ENCODE assay signal across 8 cellular contexts in genomic region chr6:31680841-31681671, GRCh38. TPM values are rescaled to one million over a fixed set of nuclear protein-coding genes. Genes with fewer than 3 reads are reported as not detected.
DNase-seq lines count a peak whose midpoint lies in the region; ATAC-seq, FAIRE-seq and TF ChIP-seq lines count a peak whose summit lies in the region.

Gene LY6G5C (minus strand): TSS chr6:31681067. CDS start chr6:31680373, 694 bp downstream.

- H3K27me3 ChIP-seq in CD4-positive, alpha-beta T cell (ENCODE audit: control insufficient read depth, insufficient read depth, low read length): no peaks in the 10 kb centered on the region
- H3K27me3 ChIP-seq in HepG2 (ENCODE audit: control insufficient read depth in 1 of 2, insufficient read depth in 2 of 2, low read length in 2 of 2): no peaks in the 10 kb centered on the region

- no peaks in the 10 kb centered on the region for H3K27me3 Mint-ChIP-seq in CD4-positive, alpha-beta T cell
- peaks cover 1% of the 10 kb centered on the region; the same call in 1 of the 2 replicates for H3K27me3 Mint-ChIP-seq in HFFc6 (ENCODE audit: insufficient read depth)

- peak within 1 kb of the TSS; percentile 63 for H3K4me2 ChIP-seq in HepG2 (ENCODE audit: low read depth, low read length)

- H3K9me3 Mint-ChIP-seq in CD4-positive, alpha-beta T cell: no peaks in the 10 kb centered on the region
- no peaks in the 10 kb centered on the region for H3K9me3 Mint-ChIP-seq in HFFc6

- H3K4me1 Mint-ChIP-seq in CD4-positive, alpha-beta T cell (ENCODE audit: low read depth): peaks cover 19% of the 10 kb centered on the region
- peaks cover 17% of the 10 kb centered on the region for H3K4me1 Mint-ChIP-seq in HFFc6 (ENCODE audit: low read depth)

- intact Hi-C loops in CD4-positive, alpha-beta T cell (cut with DNase I, micrococcal nuclease): loop anchor here (1.0 to 5.0 kb wide), 5 partner anchors 48 to 271 kb away; partner anchors contain the start of gene DDAH2 (in 1 of the 2)
- intact Hi-C loops in HepG2 (cut with micrococcal nuclease; ENCODE audit: unreplicated experiment): loop anchor here (1.0 to 5.0 kb wide), 5 partner anchors 22 to 149 kb away; partner anchors contain the start of genes ABHD16A and LY6G6D

- H3K27ac ChIP-seq in CD4-positive, alpha-beta T cell (ENCODE audit: low read depth, low read length): no peak within 1 kb of the TSS
- no peak within 1 kb of the TSS for H3K27ac ChIP-seq in HepG2 (ENCODE audit: extremely low read length, insufficient read depth, low read length)

- peak; percentile 71 for ATAC-seq in CD4-positive, alpha-beta T cell (ENCODE audit: poor library complexity)
- ATAC-seq in HepG2: peak; percentile 67
- ATAC-seq in HG03457 (IDR thresholded peaks at IDR 0.05; ENCODE audit: unreplicated experiment): no peak

- H3K79me2 ChIP-seq in HepG2 (ENCODE audit: insufficient read depth, low read length): no peaks in the 10 kb centered on the region

- TF ChIP-seq CTCF in CD4-positive, alpha-beta T cell (IDR thresholded peaks at IDR 0.05): peak; percentile 71
- TF ChIP-seq CTCF in HFFc6 (IDR thresholded peaks at IDR 0.05): peak; percentile 75
- TF ChIP-seq CTCF in HepG2 (CRISPR knock-in tag; IDR thresholded peaks at IDR 0.05): peak; percentile 97

- CTCF ChIA-PET in CD4-positive, alpha-beta T cell (lab: Charles Lee): interaction anchor here (0.7 to 1.4 kb wide), 6 partner anchors 14 to 149 kb away, joined by 3 to 10 read pairs (median 4); partner anchors contain the start of gene ABHD16A
- CTCF ChIA-PET in HepG2 (lab: Yijun Ruan, JAX; ENCODE audit: low intra/inter-chr PET ratio, low total read pairs): interaction anchor here (0.7 to 3.9 kb wide), 8 partner anchors 9 to 436 kb away, joined by 3 to 30 read pairs (median 3); partner anchors contain the start of gene DDAH2

- H3K36me3 Mint-ChIP-seq in CD4-positive, alpha-beta T cell (ENCODE audit: low read depth): peaks cover 11% of the 10 kb centered on the region
- 0 out of 2 replicates have a peak, but pooled peaks cover 5% of the 10 kb centered on the region for H3K36me3 Mint-ChIP-seq in HFFc6 (ENCODE audit: low read depth)

- DNase-seq in CD4-positive, alpha-beta T cell: peak in 9 of 10 experiments; percentile 45 to 65 (median 60)
- DNase-seq in HFFc6: peak; percentile 91
- peak; percentile 78 for DNase-seq in NCI-H526 treated with DMSO at 0.1 percent for 48 hours (lab: John Stamatoyannopoulos, UW)
- DNase-seq in activated CD4-positive, alpha-beta T cell treated with anti-CD3 and anti-CD28 coated beads, Interleukin-2, amount 50 U/mL, for 4 hours: peak; percentile 41 to 53
- DNase-seq in ecto neural progenitor cell (ENCODE audit: low spot score): peak; percentile 83
- peak; percentile 72 for DNase-seq in HepG2 (ENCODE audit: low spot score)
- DNase-seq in stimulated activated CD4-positive, alpha-beta T cell treated with anti-CD3 and anti-CD28 coated beads, Interleukin-4, amount 100 ng/mL, for 24 hours: peak; percentile 74

- BruUV-seq in HepG2 (replicated peaks; lab: Mats Ljungman, UMichigan): no TSS peak

- no peak within 1 kb of the TSS for H2AFZ ChIP-seq in HepG2 (ENCODE audit: low read length)

- H3K9ac ChIP-seq in HepG2 (ENCODE audit: insufficient read depth, low read depth, low read length): peak within 1 kb of the TSS; percentile 29; the same call in 1 of the 2 replicates

- H3K4me3 Mint-ChIP-seq in CD4-positive, alpha-beta T cell: peak within 1 kb of the TSS; percentile 87
- H3K4me3 Mint-ChIP-seq in HFFc6: peak within 1 kb of the TSS; percentile 87

- no peaks in the 10 kb centered on the region; a peak in 1 of 5 replicates for H3K36me3 ChIP-seq in HepG2 (replicated peaks in 1 of 2; ENCODE audit: control insufficient read depth in 1 of 2, insufficient read depth in 2 of 2, low read length in 2 of 2)

- peak; percentile 92 for FAIRE-seq in HepG2 (lab: Jason Lieb, UNC)

- no peaks in the 10 kb centered on the region for H4K20me1 ChIP-seq in HepG2 (ENCODE audit: insufficient read depth, low read length)

- in situ Hi-C loops in HepG2 (cut with HindIII; ENCODE audit: extremely low pct_ligation_motif_present, low pct_unique_long_range_greater_than_20kb): loop anchor here (5.0 kb wide), 1 partner anchor 86 kb away; no protein-coding TSS in a partner anchor

- peak within 1 kb of the TSS in 1 of 3 experiments; percentile 22; a peak in 1 of 6 replicates for H3K4me3 ChIP-seq in HepG2 (replicated peaks in 1 of 3; ENCODE audit: insufficient read depth in 1 of 3, low read depth in 2 of 3, low read length in 3 of 3)

- H3K9me3 ChIP-seq in CD4-positive, alpha-beta T cell (ENCODE audit: control insufficient read depth, low read length): no peaks in the 10 kb centered on the region
- H3K9me3 ChIP-seq in HepG2 (ENCODE audit: low read length): no peaks in the 10 kb centered on the region

- H3K27ac Mint-ChIP-seq in CD4-positive, alpha-beta T cell: peak within 1 kb of the TSS; percentile 35
- H3K27ac Mint-ChIP-seq in HFFc6: peak within 1 kb of the TSS; percentile 96

- peaks cover 26% of the 10 kb centered on the region for H3K4me1 ChIP-seq in HepG2 (ENCODE audit: insufficient read depth, low read length)

- WGBS in HepG2 (ENCODE audit: low lambda C conversion rate): 76% methylated on average over 51 of the region's 51 CpGs

- TF ChIP-seq EP300 in HepG2 (IDR thresholded peaks at IDR 0.05; ENCODE audit: low read depth in 2 of 2, low read length in 2 of 2) (no peak), HepG2 (CRISPR knock-in tag; IDR thresholded peaks at IDR 0.05; ENCODE audit: borderline replicate concordance) (no peak; the same call in 1 of the 2 replicates)

- peak; percentile 97 for TF ChIP-seq RAD21 in HepG2 (CRISPR knock-in tag; IDR thresholded peaks at IDR 0.05)

- POLR2A ChIA-PET in CD4-positive, alpha-beta T cell (lab: Charles Lee): interaction anchor here (0.6 to 1.9 kb wide), 8 partner anchors 14 to 515 kb away, joined by 3 to 12 read pairs (median 4); partner anchors contain the start of genes ABHD16A, EHMT2, GPANK1 and HSPA1B
- POLR2A ChIA-PET in HepG2 (lab: Yijun Ruan, JAX): interaction anchor here (0.6 to 1.9 kb wide), 4 partner anchors 10 to 168 kb away, joined by 4 to 5 read pairs (median 4); partner anchors contain the start of genes ABHD16A and HSPA1B

- no peak for TF ChIP-seq POLR2A in HepG2 (IDR thresholded peaks at IDR 0.05; ENCODE audit: insufficient read depth in 1 of 2, low read depth in 2 of 2, low read length in 2 of 2)

TF ChIP-seq in HepG2, 621 proteins besides CTCF, POLR2A, EP300 and RAD21 (continues in another document):
- TF ChIP-seq BCL6 (CRISPR knock-in tag; IDR thresholded peaks at IDR 0.05) (no peak), ZNF367 (CRISPR knock-in tag; IDR thresholded peaks at IDR 0.05; ENCODE audit: borderline replicate concordance) (no peak), GATAD1 (CRISPR knock-in tag; IDR thresholded peaks at IDR 0.05) (no peak), NCOR1 (IDR thresholded peaks at IDR 0.05; ENCODE audit: borderline replicate concordance, low read length) (no peak), POLR2G (IDR thresholded peaks at IDR 0.05; ENCODE audit: low read depth, low read length) (no peak), ETV6 (CRISPR knock-in tag; conservative IDR thresholded peaks at IDR 0.05) (no peak), PAWR (CRISPR knock-in tag; IDR thresholded peaks at IDR 0.05; ENCODE audit: borderline replicate concordance) (no peak), ZNF703 (CRISPR knock-in tag; IDR thresholded peaks at IDR 0.05; ENCODE audit: borderline replicate concordance) (no peak), HMGA1 (CRISPR knock-in tag; conservative IDR thresholded peaks at IDR 0.05) (no peak), HOXA5 (CRISPR knock-in tag; IDR thresholded peaks at IDR 0.05) (no peak), CBFB (CRISPR knock-in tag; IDR thresholded peaks at IDR 0.05) (0 out of 2 replicates have a peak, but pooled peaks have one; percentile 38), E2F5 (CRISPR knock-in tag; conservative IDR thresholded peaks at IDR 0.05) (no peak)

RNA-seq across cellular contexts. Expression of gene LY6G5C, which starts in this region (rescaled TPM):
- under 1 TPM; 0.49 to 0.67 TPM for total RNA-seq in CD4-positive, alpha-beta T cell
- 1 to 10 TPM; 2.2 to 2.9 (median 2.8) TPM for total RNA-seq in HFFc6 (2021; fragmentation: NEBNext Ultra II Directional; extraction: Animal tissue kit (Norgen Biotek cat#: 25700))
- 0.33 TPM in 1 of 2 replicates, not detected in the other for total RNA-seq in HepG2 (2016; rRNA removed; fragmentation: Illumina TruSeq; extraction: Trizol)
- total RNA-seq in HepG2 (2016; cell fraction: cytosol; rRNA removed; fragmentation: Illumina TruSeq; extraction: Trizol; ENCODE audit: low read depth): not detected in 2 replicates
- 0.28 TPM in 1 of 2 replicates, not detected in the other for total RNA-seq in HepG2 (2016; cell fraction: insoluble cytoplasmic fraction; rRNA removed; fragmentation: Illumina TruSeq; extraction: Trizol)
- 0.40 and 0.59 TPM in 2 replicates for total RNA-seq in HepG2 (2016; cell fraction: membrane; rRNA removed; fragmentation: Illumina TruSeq; extraction: Trizol)
- total RNA-seq in HepG2 (2016; cell fraction: nucleus; rRNA removed; fragmentation: Illumina TruSeq; extraction: Trizol): 1.2 TPM in 1 of 2 replicates, not detected in the other
- polyA plus RNA-seq in HepG2 (2011; rRNA removed): 0.50 and 0.55 TPM in 2 replicates
- polyA plus RNA-seq in HepG2 (2011; cell fraction: cytosol; rRNA removed): 0.09 and 0.11 TPM in 2 replicates
- 2.0 and 2.2 TPM in 2 replicates for polyA plus RNA-seq in HepG2 (2011; cell fraction: nucleus; rRNA removed)
- polyA plus RNA-seq in HepG2 (2012): 1.2 and 1.4 TPM in 2 replicates
- polyA plus RNA-seq in HepG2 (2016; cell fraction: cytosol; fragmentation: Illumina TruSeq; extraction: Trizol; ENCODE audit: low read depth): not detected in 2 replicates
- polyA plus RNA-seq in HepG2 (2016; cell fraction: insoluble cytoplasmic fraction; fragmentation: Illumina TruSeq; extraction: Trizol; ENCODE audit: low read depth): not detected in 2 replicates
- not detected in 2 replicates for polyA plus RNA-seq in HepG2 (2016; cell fraction: membrane; fragmentation: Illumina TruSeq; extraction: Trizol; ENCODE audit: low read depth)
- polyA plus RNA-seq in HepG2 (2016; cell fraction: nucleus; fragmentation: Illumina TruSeq; extraction: Trizol; ENCODE audit: insufficient read depth, low read depth): 4.0 and 6.1 TPM in 2 replicates
- 3.9 TPM in 1 of 2 replicates, not detected in the other for polyA minus RNA-seq in HepG2 (2011; rRNA and poly(A)+ RNA removed; ENCODE audit: low replicate concordance)
- not detected in 2 replicates for polyA minus RNA-seq in HepG2 (2011; cell fraction: cytosol; rRNA and poly(A)+ RNA removed)
- polyA minus RNA-seq in HepG2 (2011; cell fraction: nucleus; rRNA and poly(A)+ RNA removed): 0.50 TPM in 1 of 2 replicates, not detected in the other

Comparison
In these comparisons a context has a peak if more than half of its experiments do, and no peak if none do; other contexts are left out.
1. Peak in DNase-seq and ATAC-seq in CD4-positive, alpha-beta T cell; RNA of the gene not detected or under 1 TPM.